In the genomic region with DNA sequence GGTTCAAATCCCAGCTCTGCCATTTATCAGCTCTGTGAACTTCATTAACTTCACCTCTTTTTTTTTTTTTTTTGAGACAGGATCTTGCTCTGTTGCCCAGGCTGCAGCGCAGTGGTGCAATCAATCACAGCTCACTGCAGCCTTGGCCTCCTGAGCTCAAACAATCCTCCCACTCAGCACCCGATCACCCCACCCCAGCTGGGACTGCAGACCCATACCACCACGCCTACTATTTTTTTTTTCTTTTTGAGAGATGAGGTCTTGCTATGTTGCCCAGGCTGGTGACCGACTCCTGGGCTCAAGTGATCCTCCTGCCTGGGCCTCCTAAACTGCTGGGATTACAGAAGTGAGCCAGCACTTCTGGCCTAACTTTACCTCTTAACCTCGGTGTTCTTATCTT, we compare ENCODE assay signal across 28 cellular contexts. TPM values are rescaled to one million over a fixed set of nuclear protein-coding genes. Genes with fewer than 3 reads are reported as not detected.
DNase-seq lines count a peak whose midpoint lies in the region; ATAC-seq, FAIRE-seq and TF ChIP-seq lines count a peak whose summit lies in the region.
"Had no signal": no experiment of that assay in that cellular context is flagged by ENCODE, and none has a peak within 500 bp of the region (broad histone marks: within the 10 kb centered on the region; RNA-seq: fewer than 3 reads in every experiment).

No MANE protein-coding gene starts in this region.

- ATAC-seq in stimulated activated naive CD8-positive, alpha-beta T cell treated with anti-CD3 and anti-CD28 coated beads, Interleukin-15, amount 100 ng/mL, for 72 hours = no peak
- no peak for ATAC-seq in stimulated activated naive CD8-positive, alpha-beta T cell treated with anti-CD3 and anti-CD28 coated beads, Interleukin-15, Interleukin-2, amounts not matched to agents 100 U/mL and 50 U/mL, for 24 hours
- ATAC-seq in K562 (no peak), GM21786 (IDR thresholded peaks at IDR 0.05; ENCODE audit: unreplicated experiment) (no peak)

- peaks cover 28% of the 10 kb centered on the region for H3K4me1 Mint-ChIP-seq in stimulated activated naive CD8-positive, alpha-beta T cell treated with anti-CD3 and anti-CD28 coated beads, Interleukin-15, amount 100 ng/mL, for 72 hours

- TF ChIP-seq CTCF in K562 (IDR thresholded peaks at IDR 0.05 in 2 of 3, conservative IDR thresholded peaks at IDR 0.05 in 1 of 3; ENCODE audit: insufficient read depth in 2 of 3, low read depth in 1 of 3, low read length in 3 of 3) (no peak), neural cell (IDR thresholded peaks at IDR 0.05; ENCODE audit: poor library complexity, severe bottlenecking) (no peak)

- DNase-seq in stimulated activated naive CD8-positive, alpha-beta T cell treated with anti-CD3 and anti-CD28 coated beads, Interleukin-15, amount 100 ng/mL, for 72 hours = no peak
- no peak for DNase-seq in stimulated activated naive CD8-positive, alpha-beta T cell treated with anti-CD3 and anti-CD28 coated beads, Interleukin-15, Interleukin-2, amounts not matched to agents 100 U/mL and 50 U/mL, for 24 hours
- DNase-seq in K562 (ENCODE audit: extremely low read depth in 1 of 4, low spot score in 3 of 4) (no peak), NCI-H82 treated with DMSO at 0.1 percent for 48 hours (lab: John Stamatoyannopoulos, UW; ENCODE audit: unreplicated experiment) (no peak), middle frontal gyrus (ENCODE audit: extremely low spot score, low spot score) (no peak)
- DNase-seq: Calu3, DMS79 treated with DMSO at 0.1 percent for 48 hours, GF-D8, GM23248, H7, IMR-90, MM.1S, NCI-H1048, NCI-H1417, NCI-H1694, NCI-H2029 treated with DMSO at 0.1 percent for 48 hours, NCI-H446 treated with DMSO at 0.1 percent for 48 hours, NCI-H526, NCI-H82, Right ventricle myocardium superior, RPMI8226 had no signal

- no peak overlapping the region for H3K4me3 Mint-ChIP-seq in stimulated activated naive CD8-positive, alpha-beta T cell treated with anti-CD3 and anti-CD28 coated beads, Interleukin-15, amount 100 ng/mL, for 72 hours
- H3K4me3 Mint-ChIP-seq: B cell had no signal

- H3K27ac ChIP-seq in K562 (ENCODE audit: extremely low read depth, low read depth, low read length) (no peak overlapping the region), neural cell (ENCODE audit: low read length) (peak overlapping the region; percentile 99)
- H3K27ac ChIP-seq: C4-2B, GM23248, KMS-11, SJSA1 had no signal

- H3K9me1 ChIP-seq in K562 (ENCODE audit: control insufficient read depth, insufficient read depth, low read length) = no peaks in the 10 kb centered on the region

- H3K9me3 ChIP-seq in K562 (replicated peaks; ENCODE audit: control insufficient read depth, insufficient read depth, low read depth, low read length) (no peaks in the 10 kb centered on the region), neural cell (ENCODE audit: low read length) (no peaks in the 10 kb centered on the region)
- H3K9me3 ChIP-seq: SJSA1 had no signal

- peaks cover 17% of the 10 kb centered on the region for H3K36me3 ChIP-seq in K562 (ENCODE audit: control insufficient read depth, insufficient read depth, low read length)
- no peaks in the 10 kb centered on the region for H3K36me3 ChIP-seq in neural cell (ENCODE audit: insufficient read depth, low read length)

- in situ Hi-C loops in K562 (cut with MboI) = no loop called here

- no peak overlapping the region; the same call in 1 of the 2 replicates for H2AFZ ChIP-seq in K562 (ENCODE audit: low read depth, low read length)
- no peak overlapping the region for H2AFZ ChIP-seq in neural cell (ENCODE audit: low read depth, low read length)
- H2AFZ ChIP-seq: GM23248 had no signal

- no TSS peak for BruUV-seq in K562 (replicated peaks; lab: Mats Ljungman, UMichigan)

- CTCF ChIA-PET in K562 (lab: Yijun Ruan, JAX; ENCODE audit: low intra/inter-chr PET ratio) = no interaction called here

- no peaks in the 10 kb centered on the region for H3K9me3 Mint-ChIP-seq in stimulated activated naive CD8-positive, alpha-beta T cell treated with anti-CD3 and anti-CD28 coated beads, Interleukin-15, amount 100 ng/mL, for 72 hours

- H3F3A ChIP-seq in neural cell (ENCODE audit: insufficient read depth, low read length, poor library complexity, severe bottlenecking) = peaks cover 12% of the 10 kb centered on the region

- no peaks in the 10 kb centered on the region for H3K27me3 ChIP-seq in K562 (ENCODE audit: control insufficient read depth in 2 of 2, insufficient read depth in 2 of 2, low read length in 2 of 2)
- no peaks in the 10 kb centered on the region for H3K27me3 ChIP-seq in neural cell (ENCODE audit: insufficient read depth, low read depth, low read length)
- H3K27me3 ChIP-seq: SJSA1 had no signal

- H3K4me2 ChIP-seq in K562 (ENCODE audit: insufficient read depth, low read length) = no peak overlapping the region
- no peak overlapping the region for H3K4me2 ChIP-seq in neural cell (ENCODE audit: low read length)
- H3K4me2 ChIP-seq: KMS-11 had no signal

- H3K4me1 ChIP-seq in K562 (replicated peaks in 1 of 2; ENCODE audit: control insufficient read depth in 2 of 2, insufficient read depth in 2 of 2, low read length in 2 of 2) = peaks cover 15 to 18% of the 10 kb centered on the region in 2 experiments; a peak in 4 of 5 replicates

- peaks cover 6% of the 10 kb centered on the region for H3K27me3 Mint-ChIP-seq in stimulated activated naive CD8-positive, alpha-beta T cell treated with anti-CD3 and anti-CD28 coated beads, Interleukin-15, amount 100 ng/mL, for 72 hours

- no peaks in the 10 kb centered on the region for H3K9me2 ChIP-seq in neural cell (ENCODE audit: insufficient read depth, low read length)

- TF ChIP-seq RAD21 in K562 (CRISPR knock-in tag; conservative IDR thresholded peaks at IDR 0.05 in 1 of 2, IDR thresholded peaks at IDR 0.05 in 1 of 2) (no peak), neural cell (conservative IDR thresholded peaks at IDR 0.05) (no peak)

- peak overlapping the region; percentile 84 to 91 for H3K27ac Mint-ChIP-seq in stimulated activated naive CD8-positive, alpha-beta T cell treated with anti-CD3 and anti-CD28 coated beads, Interleukin-15, amount 100 ng/mL, for 72 hours
- H3K27ac Mint-ChIP-seq: B cell had no signal

- H3K79me2 ChIP-seq in K562 (ENCODE audit: control insufficient read depth, insufficient read depth, low read length) = peaks cover 30% of the 10 kb centered on the region
- peaks cover 36% of the 10 kb centered on the region for H3K79me2 ChIP-seq in neural cell (replicated peaks; ENCODE audit: insufficient read depth, low read length)

- H3K4me3 ChIP-seq in K562 (no peak overlapping the region), neural cell (ENCODE audit: low read length) (peak overlapping the region; percentile 58)
- H3K4me3 ChIP-seq: GM23248, SJSA1 had no signal

- TF ChIP-seq EP300 in K562 (IDR thresholded peaks at IDR 0.05; ENCODE audit: low read length) = no peak
- TF ChIP-seq EP300 in neural cell (conservative IDR thresholded peaks at IDR 0.05; ENCODE audit: poor library complexity, severe bottlenecking) = no peak

- FAIRE-seq in K562 (lab: Jason Lieb, UNC) = no peak
- FAIRE-seq: GM12892 had no signal

- TF ChIP-seq POLR2A in K562 (conservative IDR thresholded peaks at IDR 0.05) = no peak

- H3K9ac ChIP-seq in K562 (ENCODE audit: insufficient read depth in 1 of 2, low read depth in 2 of 2, low read length in 2 of 2) = no peak overlapping the region
- H3K9ac ChIP-seq in neural cell (ENCODE audit: low read length) = peak overlapping the region; percentile 74
- H3K9ac ChIP-seq: GM23248, KMS-11 had no signal

- POLR2A ChIA-PET in K562 (lab: Yijun Ruan, JAX) = interaction anchor here (0.7 to 8.3 kb wide), 3 partner anchors 9 to 531 kb away, joined by 3 to 92 read pairs (median 3); no protein-coding TSS in a partner anchor

- 49% methylated on average over 4 of the region's 5 CpGs for WGBS in K562 (ENCODE audit: insufficient coverage, low coverage, missing lambda C conversion rate)

- intact Hi-C loops in K562 (cut with micrococcal nuclease) = no loop called here

- H4K20me1 ChIP-seq in K562 (replicated peaks; ENCODE audit: control insufficient read depth, insufficient read depth, low read length) = no peaks in the 10 kb centered on the region
- no peaks in the 10 kb centered on the region for H4K20me1 ChIP-seq in neural cell (ENCODE audit: insufficient read depth)

RNA-seq across cellular contexts. Expression of a gene that starts 2.2 kb away (rescaled TPM):
- total RNA-seq in K562 (2011; cell fraction: chromatin; rRNA removed; ENCODE audit: low replicate concordance) = 76.0 and 139 TPM in 2 replicates
- total RNA-seq in K562 (2011; cell fraction: nucleolus; rRNA removed) = 71.9 and 78.4 TPM in 2 replicates
- 85.4 and 109 TPM in 2 replicates for total RNA-seq in K562 (2011; cell fraction: nucleoplasm; rRNA removed)
- 67.5 and 71.3 TPM in 2 replicates for total RNA-seq in K562 (2014; rRNA removed)
- 84.0 and 103 TPM in 2 replicates for total RNA-seq in K562 (2014; rRNA removed; fragmentation: Illumina TruSeq; extraction: Trizol)
- 66.7 and 67.6 TPM in 2 replicates for total RNA-seq in K562 (2015; rRNA removed; fragmentation: Illumina TruSeq; extraction: Trizol)
- total RNA-seq in K562 (2021) = 57.5 and 58.4 TPM in 2 replicates
- 87.3 and 88.3 TPM in 2 replicates for polyA plus RNA-seq in K562 (2011; rRNA removed)
- polyA plus RNA-seq in K562 (2011; cell fraction: cytosol; rRNA removed) = 24.8 and 44.1 TPM in 2 replicates
- polyA plus RNA-seq in K562 (2011; cell fraction: nucleus; rRNA removed) = 69.2 and 92.0 TPM in 2 replicates
- 45.6 and 47.5 TPM in 2 replicates for polyA plus RNA-seq in K562 (2012)
- polyA plus RNA-seq in K562 (2014; fragmentation: Illumina TruSeq; extraction: Trizol) = 75.1 and 76.5 TPM in 2 replicates
- 10 to 100 TPM; 27.9 to 58.3 TPM for polyA plus RNA-seq in K562 (2014; fragmentation: Nextera tagmentation; extraction: Ambion mirVana)
- polyA plus RNA-seq in K562 (2014; rRNA removed) = 66.4 and 72.1 TPM in 2 replicates
- polyA minus RNA-seq in K562 (2011; rRNA and poly(A)+ RNA removed) = 103 and 116 TPM in 2 replicates
- 36.2 and 48.7 TPM in 2 replicates for polyA minus RNA-seq in K562 (2011; cell fraction: cytosol; rRNA and poly(A)+ RNA removed)
- polyA minus RNA-seq in K562 (2011; cell fraction: nucleus; rRNA and poly(A)+ RNA removed) = 78.8 and 98.3 TPM in 2 replicates
- polyA plus RNA-seq in neural cell = 72.2 and 90.6 TPM in 2 replicates
- polyA minus RNA-seq in neural cell = 61.0 and 66.2 TPM in 2 replicates

RNA-seq across cellular contexts. Expression of a gene that starts 16.2 kb away (rescaled TPM):
- total RNA-seq in K562 (2011; cell fraction: chromatin; rRNA removed; ENCODE audit: low replicate concordance) = 17.1 and 25.1 TPM in 2 replicates
- 30.7 and 32.6 TPM in 2 replicates for total RNA-seq in K562 (2011; cell fraction: nucleolus; rRNA removed)
- 27.3 and 29.5 TPM in 2 replicates for total RNA-seq in K562 (2011; cell fraction: nucleoplasm; rRNA removed)
- total RNA-seq in K562 (2014; rRNA removed) (18.8 and 22.5 TPM in 2 replicates), K562 (2014; rRNA removed; fragmentation: Illumina TruSeq; extraction: Trizol) (12.8 and 13.2 TPM in 2 replicates), K562 (2015; rRNA removed; fragmentation: Illumina TruSeq; extraction: Trizol) (3.8 and 4.3 TPM in 2 replicates), K562 (2021) (19.7 and 22.0 TPM in 2 replicates)
- polyA plus RNA-seq in K562 (2011; rRNA removed) (11.2 and 14.9 TPM in 2 replicates), K562 (2014; fragmentation: Illumina TruSeq; extraction: Trizol) (14.7 and 15.4 TPM in 2 replicates), K562 (2014; fragmentation: Nextera tagmentation; extraction: Ambion mirVana) (1 to 10 TPM; 3.5 to 4.0 TPM), K562 (2014; rRNA removed) (17.1 and 18.2 TPM in 2 replicates), neural cell (35.2 and 36.3 TPM in 2 replicates)
- 12.4 and 15.8 TPM in 2 replicates for polyA plus RNA-seq in K562 (2011; cell fraction: cytosol; rRNA removed)
- 12.3 and 20.0 TPM in 2 replicates for polyA plus RNA-seq in K562 (2011; cell fraction: nucleus; rRNA removed)
- 6.2 and 30.6 TPM in 2 replicates for polyA plus RNA-seq in K562 (2012)
- polyA minus RNA-seq in K562 (2011; rRNA and poly(A)+ RNA removed) = 12.1 and 17.8 TPM in 2 replicates
- 6.6 and 8.7 TPM in 2 replicates for polyA minus RNA-seq in K562 (2011; cell fraction: cytosol; rRNA and poly(A)+ RNA removed)
- polyA minus RNA-seq in K562 (2011; cell fraction: nucleus; rRNA and poly(A)+ RNA removed) = 15.6 and 34.1 TPM in 2 replicates
- polyA minus RNA-seq in neural cell = 59.2 and 72.6 TPM in 2 replicates
